10 cellular contexts compared by ENCODE assay signal in genomic region chr17:77435272-77436057, GRCh38.
DNase-seq lines count a peak whose midpoint lies in the region; ATAC-seq and TF ChIP-seq lines count a peak whose summit lies in the region.
"Had no signal": no experiment of that assay in that cellular context is flagged by ENCODE, and none has a peak within 500 bp of the region (broad histone marks: within the 10 kb centered on the region; RNA-seq: fewer than 3 reads in every experiment).

No MANE protein-coding gene starts in this region.

- H3K4me1 ChIP-seq in HUES6 (ENCODE audit: control insufficient read depth, insufficient read depth, low read length) = peaks cover 71% of the 10 kb centered on the region
- H3K4me1 ChIP-seq in sigmoid colon = peaks cover 0 to 100% (median 98%) of the 10 kb centered on the region in 4 donors

- no peak for TF ChIP-seq EP300 in sigmoid colon (IDR thresholded peaks at IDR 0.05)

- ATAC-seq in activated B cell treated with CpG ODN at 0.5 μM for 24 hours (ENCODE audit: low read depth) (no peak), GM21360 (IDR thresholded peaks at IDR 0.05; ENCODE audit: unreplicated experiment) (no peak), GM18907 (IDR thresholded peaks at IDR 0.05; ENCODE audit: unreplicated experiment) (no peak)

- no peaks in the 10 kb centered on the region for H3K9me3 Mint-ChIP-seq in activated B cell treated with CpG ODN at 0.5 μM for 24 hours
- no peaks in the 10 kb centered on the region for H3K9me3 Mint-ChIP-seq in endothelial cell (ENCODE audit: unreplicated experiment)
- H3K9me3 Mint-ChIP-seq: memory B cell had no signal

- no peaks in the 10 kb centered on the region for H3K27me3 Mint-ChIP-seq in activated B cell treated with CpG ODN at 0.5 μM for 24 hours
- H3K27me3 Mint-ChIP-seq in endothelial cell (ENCODE audit: unreplicated experiment) = peaks cover 30% of the 10 kb centered on the region
- H3K27me3 Mint-ChIP-seq: memory B cell had no signal

- H3K4me3 ChIP-seq in HUES6 (ENCODE audit: low read depth, low read length) (peak overlapping the region; percentile 26; the same call in 1 of the 2 replicates), sigmoid colon (no peak overlapping the region)

- CTCF ChIA-PET in activated B cell treated with CpG ODN at 0.5 μM for 24 hours (lab: Charles Lee) = interaction anchor here (1.3 kb wide), 1 partner anchor 59 kb away, joined by 3 read pairs; no protein-coding TSS in a partner anchor

- H3K36me3 Mint-ChIP-seq in activated B cell treated with CpG ODN at 0.5 μM for 24 hours (ENCODE audit: low read depth) = no peaks in the 10 kb centered on the region
- H3K36me3 Mint-ChIP-seq in endothelial cell (ENCODE audit: low read depth, unreplicated experiment) = peaks cover 4% of the 10 kb centered on the region
- H3K36me3 Mint-ChIP-seq: memory B cell had no signal

- H3K27me3 ChIP-seq in HUES6 (ENCODE audit: control insufficient read depth, insufficient read depth, low read length) = no peaks in the 10 kb centered on the region
- no peaks in the 10 kb centered on the region for H3K27me3 ChIP-seq in sigmoid colon

- TF ChIP-seq CTCF in activated B cell treated with CpG ODN at 0.5 μM for 24 hours (IDR thresholded peaks at IDR 0.05) (no peak), endothelial cell (IDR thresholded peaks at IDR 0.05; ENCODE audit: unreplicated experiment) (no peak), sigmoid colon (IDR thresholded peaks at IDR 0.05) (no peak)

- DNase-seq in activated B cell treated with CpG ODN at 0.5 μM for 24 hours (no peak), endothelial cell (ENCODE audit: low spot score) (no peak), sigmoid colon (no peak), NCI-H128 (lab: John Stamatoyannopoulos, UW; ENCODE audit: unreplicated experiment) (no peak), NCI-H774 (lab: John Stamatoyannopoulos, UW) (no peak)
- DNase-seq: activated CD4-positive, alpha-beta T cell treated with anti-CD3 and anti-CD28 coated beads for 4 hours had no signal

- H3K9me3 ChIP-seq in HUES6 (ENCODE audit: control insufficient read depth, insufficient read depth, low read depth, low read length) (no peaks in the 10 kb centered on the region), sigmoid colon (no peaks in the 10 kb centered on the region)

- WGBS in sigmoid colon, 2 donors = 77 to 88% methylated on average over 24 of the region's 24 CpGs

- no peak for TF ChIP-seq POLR2A in sigmoid colon (IDR thresholded peaks at IDR 0.05)

- H3K9ac ChIP-seq in HUES6 (ENCODE audit: low read length) = peak overlapping the region; percentile 54

- peak overlapping the region; percentile 41 for H3K4me3 Mint-ChIP-seq in activated B cell treated with CpG ODN at 0.5 μM for 24 hours
- H3K4me3 Mint-ChIP-seq in endothelial cell (ENCODE audit: unreplicated experiment) = peak overlapping the region; percentile 21
- H3K4me3 Mint-ChIP-seq: memory B cell had no signal

- H3K36me3 ChIP-seq in HUES6 (ENCODE audit: control insufficient read depth, insufficient read depth, low read length) (no peaks in the 10 kb centered on the region), sigmoid colon (no peaks in the 10 kb centered on the region)

- H3K27ac ChIP-seq in HUES6 (ENCODE audit: low read depth, low read length) = no peak overlapping the region; the same call in 1 of the 2 replicates
- H3K27ac ChIP-seq in sigmoid colon = peak overlapping the region; percentile 6 to 100 (median 98)

- peak overlapping the region; percentile 35 for H3K27ac Mint-ChIP-seq in activated B cell treated with CpG ODN at 0.5 μM for 24 hours
- H3K27ac Mint-ChIP-seq in endothelial cell (ENCODE audit: unreplicated experiment) = peak overlapping the region; percentile 75
- H3K27ac Mint-ChIP-seq: memory B cell had no signal

- peaks cover 97% of the 10 kb centered on the region for H3K4me1 Mint-ChIP-seq in activated B cell treated with CpG ODN at 0.5 μM for 24 hours
- peaks cover 65% of the 10 kb centered on the region for H3K4me1 Mint-ChIP-seq in endothelial cell (ENCODE audit: unreplicated experiment)

- intact Hi-C loops in activated B cell treated with CpG ODN at 0.5 μM for 24 hours (cut with micrococcal nuclease) (no loop called here), sigmoid colon (cut with DNase I) (no loop called here)

- POLR2A ChIA-PET in activated B cell treated with CpG ODN at 0.5 μM for 24 hours (lab: Charles Lee) = interaction anchor here (0.8 to 23.2 kb wide), 6 partner anchors 7 to 39 kb away, joined by 3 to 831 read pairs (median 16); no protein-coding TSS in a partner anchor
